In genomic region chr1:86774305-86775304, GRCh38 we compare ENCODE assay signal across 8 cellular contexts.
DNase-seq lines count a peak whose midpoint lies in the region; TF ChIP-seq lines count a peak whose summit lies in the region.

No MANE protein-coding gene starts in this region.

- H3K36me3 ChIP-seq in GM06990 (ENCODE audit: control insufficient read depth, insufficient read depth, low read length): no peaks in the 10 kb centered on the region

- TF ChIP-seq CTCF in GM06990 (IDR thresholded peaks at IDR 0.05; ENCODE audit: insufficient read depth, low read length, poor library complexity, severe bottlenecking): no peak

- H3K27me3 ChIP-seq in GM06990 (replicated peaks; ENCODE audit: control insufficient read depth, insufficient read depth, low read length): no peaks in the 10 kb centered on the region

- peak; percentile 61 for DNase-seq in GM06990 (ENCODE audit: extremely low read depth, insufficient read length)
- peak; percentile 59 for DNase-seq in H4 (ENCODE audit: low spot score)
- peak; percentile 97 for DNase-seq in Kasumi-1 (lab: John Stamatoyannopoulos, UW)
- DNase-seq in RPMI7951 (ENCODE audit: low read depth): peak; percentile 92
- DNase-seq in amygdala (lab: John Stamatoyannopoulos, UW): peak in 45 of 56 donors; percentile 2 to 80 (median 40)
- peak; percentile 56 for DNase-seq in iPS-NIHi11 (ENCODE audit: low spot score)
- peak; percentile 17 to 22 for DNase-seq in stimulated activated CD4-positive, alpha-beta T cell treated with anti-CD3 and anti-CD28 coated beads, Interleukin-12 subunit alpha, Interleukin-12 subunit beta, amount 100 ng/mL, for 24 hours (ENCODE audit: low read depth in 2 of 2)
- DNase-seq in cerebellar cortex (ENCODE audit: low spot score): no peak

- no peak overlapping the region; the same call in 1 of the 2 replicates for H3K4me3 ChIP-seq in GM06990 (replicated peaks; ENCODE audit: low read depth, low read length)
